In the genomic region with DNA sequence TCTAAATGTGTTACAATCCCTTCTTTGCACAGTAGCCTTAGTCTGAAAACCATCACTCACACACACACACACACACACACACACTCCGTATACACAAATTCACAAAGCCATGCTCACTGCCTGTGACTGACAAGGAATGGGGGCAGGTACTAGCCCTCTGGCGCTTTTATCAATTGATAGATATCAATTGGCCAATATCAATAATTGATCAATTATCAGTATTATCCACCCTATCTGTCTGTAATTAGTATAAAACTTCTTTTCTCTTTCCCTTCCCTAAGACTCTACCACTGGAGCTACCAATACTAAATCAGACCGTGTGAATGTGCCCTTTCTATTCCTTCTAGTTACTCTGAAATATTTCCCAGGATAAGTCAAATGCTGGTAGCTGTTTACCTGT, we compare ENCODE assay signal across 19 cellular contexts. TPM values are rescaled to one million over a fixed set of nuclear protein-coding genes. Genes with fewer than 3 reads are reported as not detected.
A peak's percentile ranks its signal among the peaks of the same experiment; 100 is the strongest.
DNase-seq lines count a peak whose midpoint lies in the region; ATAC-seq and TF ChIP-seq lines count a peak whose summit lies in the region.
"Had no signal": no experiment of that assay in that cellular context is flagged by ENCODE, and none has a peak within 500 bp of the region (broad histone marks: within the 10 kb centered on the region; RNA-seq: fewer than 3 reads in every experiment).

No MANE protein-coding gene starts in this region.

- peak overlapping the region; percentile 72 for H3K4me3 Mint-ChIP-seq in MCF 10A (ENCODE audit: unreplicated experiment)
- peak overlapping the region; percentile 82 for H3K4me3 Mint-ChIP-seq in activated T-helper 1 cell treated with anti-CD3 and anti-CD28 coated beads, Interleukin-12 subunit alpha, Interleukin-12 subunit beta, Interleukin-2, Interleukin-4 antibody, amounts not matched to agents 30 ng/mL and 10 ng/mL and 1 ng/mL, durations not matched to agents 14 hours and 24 hours and 36 hours
- H3K4me3 Mint-ChIP-seq in glutamatergic neuron (ENCODE audit: unreplicated experiment) = peak overlapping the region; percentile 83

- H3K4me1 ChIP-seq in mammary epithelial cell (ENCODE audit: insufficient read depth, low read length) = peaks cover 17% of the 10 kb centered on the region
- H3K4me1 ChIP-seq: uterus had no signal

- H3K27me3 Mint-ChIP-seq in MCF 10A (ENCODE audit: insufficient read depth, unreplicated experiment) (no peaks in the 10 kb centered on the region), glutamatergic neuron (ENCODE audit: unreplicated experiment) (no peaks in the 10 kb centered on the region)
- H3K27me3 Mint-ChIP-seq in activated T-helper 1 cell treated with anti-CD3 and anti-CD28 coated beads, Interleukin-12 subunit alpha, Interleukin-12 subunit beta, Interleukin-2, Interleukin-4 antibody, amounts not matched to agents 30 ng/mL and 10 ng/mL and 1 ng/mL, durations not matched to agents 14 hours and 24 hours and 36 hours (ENCODE audit: insufficient read depth) = peaks cover 5% of the 10 kb centered on the region

- H3K4me1 Mint-ChIP-seq in MCF 10A (ENCODE audit: insufficient read depth, unreplicated experiment) (peaks cover 35% of the 10 kb centered on the region), glutamatergic neuron (ENCODE audit: low read depth, unreplicated experiment) (peaks cover 24% of the 10 kb centered on the region)
- H3K4me1 Mint-ChIP-seq in activated T-helper 1 cell treated with anti-CD3 and anti-CD28 coated beads, Interleukin-12 subunit alpha, Interleukin-12 subunit beta, Interleukin-2, Interleukin-4 antibody, amounts not matched to agents 30 ng/mL and 10 ng/mL and 1 ng/mL, durations not matched to agents 14 hours and 24 hours and 36 hours (ENCODE audit: low read depth) = peaks cover 53% of the 10 kb centered on the region

- ATAC-seq in GM19023 (IDR thresholded peaks at IDR 0.05; ENCODE audit: unreplicated experiment) = no peak
- ATAC-seq: gastroesophageal sphincter, mucosa of descending colon had no signal

- H3K36me3 ChIP-seq in mammary epithelial cell (ENCODE audit: insufficient read depth, low read length) = no peaks in the 10 kb centered on the region
- H3K36me3 ChIP-seq: breast epithelium, gastroesophageal sphincter, uterus had no signal

- H3K36me3 Mint-ChIP-seq in MCF 10A (ENCODE audit: insufficient read depth, unreplicated experiment) (no peaks in the 10 kb centered on the region), glutamatergic neuron (ENCODE audit: unreplicated experiment) (no peaks in the 10 kb centered on the region)
- H3K36me3 Mint-ChIP-seq in activated T-helper 1 cell treated with anti-CD3 and anti-CD28 coated beads, Interleukin-12 subunit alpha, Interleukin-12 subunit beta, Interleukin-2, Interleukin-4 antibody, amounts not matched to agents 30 ng/mL and 10 ng/mL and 1 ng/mL, durations not matched to agents 14 hours and 24 hours and 36 hours (ENCODE audit: low read depth) = peaks cover 30% of the 10 kb centered on the region

- no peaks in the 10 kb centered on the region for H3K27me3 ChIP-seq in mammary epithelial cell (ENCODE audit: insufficient read depth, low read length)
- H3K27me3 ChIP-seq: breast epithelium, gastroesophageal sphincter, uterus had no signal

- H3K27ac Mint-ChIP-seq in MCF 10A (ENCODE audit: low read depth, unreplicated experiment) (no peak overlapping the region), glutamatergic neuron (ENCODE audit: unreplicated experiment) (no peak overlapping the region)
- no peak overlapping the region for H3K27ac Mint-ChIP-seq in activated T-helper 1 cell treated with anti-CD3 and anti-CD28 coated beads, Interleukin-12 subunit alpha, Interleukin-12 subunit beta, Interleukin-2, Interleukin-4 antibody, amounts not matched to agents 30 ng/mL and 10 ng/mL and 1 ng/mL, durations not matched to agents 14 hours and 24 hours and 36 hours

- H3K9me3 ChIP-seq in mammary epithelial cell (replicated peaks; ENCODE audit: insufficient read depth, low read length) = no peaks in the 10 kb centered on the region
- H3K9me3 ChIP-seq: breast epithelium, gastroesophageal sphincter, mucosa of descending colon, uterus had no signal

- in situ Hi-C loops in mammary epithelial cell (cut with MboI; ENCODE audit: low sequenced_read_pairs in 2 of 2) = no loop called here

- H2AFZ ChIP-seq in mammary epithelial cell (ENCODE audit: low read depth, low read length) = no peak overlapping the region

- H3K27ac ChIP-seq in mammary epithelial cell (ENCODE audit: insufficient read depth, low read depth, low read length) (no peak overlapping the region), temporal lobe (ENCODE audit: low read depth, low read length) (peak overlapping the region; percentile 86)

- TF ChIP-seq CTCF in MCF 10A (IDR thresholded peaks at IDR 0.05; ENCODE audit: unreplicated experiment) (no peak), mammary epithelial cell (conservative IDR thresholded peaks at IDR 0.05 in 1 of 2, IDR thresholded peaks at IDR 0.05 in 1 of 2; ENCODE audit: extremely low read depth in 1 of 2, insufficient read depth in 1 of 2, low read depth in 1 of 2, low read length in 2 of 2) (no peak), glutamatergic neuron (IDR thresholded peaks at IDR 0.05; ENCODE audit: partially characterized antibody, unreplicated experiment) (no peak)

- POLR2A ChIA-PET in MCF 10A (lab: Yijun Ruan, JAX) = no interaction called here

- H3K9me3 Mint-ChIP-seq in MCF 10A (ENCODE audit: unreplicated experiment) = no peaks in the 10 kb centered on the region
- no peaks in the 10 kb centered on the region for H3K9me3 Mint-ChIP-seq in activated T-helper 1 cell treated with anti-CD3 and anti-CD28 coated beads, Interleukin-12 subunit alpha, Interleukin-12 subunit beta, Interleukin-2, Interleukin-4 antibody, amounts not matched to agents 30 ng/mL and 10 ng/mL and 1 ng/mL, durations not matched to agents 14 hours and 24 hours and 36 hours
- peaks cover 2% of the 10 kb centered on the region for H3K9me3 Mint-ChIP-seq in glutamatergic neuron (ENCODE audit: unreplicated experiment)

- no peak for DNase-seq in MCF 10A (ENCODE audit: unreplicated experiment)
- no peak for DNase-seq in mammary epithelial cell
- DNase-seq in activated T-helper 1 cell treated with anti-CD3 and anti-CD28 coated beads, Interleukin-12 subunit alpha, Interleukin-12 subunit beta, Interleukin-2, Interleukin-4 antibody, amounts not matched to agents 30 ng/mL and 10 ng/mL and 1 ng/mL, durations not matched to agents 14 hours and 24 hours and 36 hours (ENCODE audit: low spot score) = no peak
- no peak for DNase-seq in glutamatergic neuron
- no peak for DNase-seq in DMS 273 treated with DMSO at 0.1 percent for 48 hours (lab: John Stamatoyannopoulos, UW)
- DNase-seq in activated effector memory CD4-positive, alpha-beta T cell treated with Interleukin-2 at 50 U/mL for 16 hours = no peak
- DNase-seq: activated CD8-positive, alpha-beta memory T cell treated with anti-CD3 and anti-CD28 coated beads, Interleukin-2, amount 50 U/mL, for 48 hours; EL; mucosa of descending colon; NCI-H1092 treated with DMSO at 0.1 percent for 48 hours; NCI-H2171 treated with DMSO at 0.1 percent for 48 hours; SHP77 treated with DMSO at 0.1 percent for 48 hours; stimulated activated CD4-positive, alpha-beta T cell treated with anti-CD3 and anti-CD28 coated beads, Interleukin-1b, Interleukin-23, amount 100 ng/mL, for 48 hours; stimulated activated CD8-positive, alpha-beta memory T cell treated with anti-CD3 and anti-CD28 coated beads, Interleukin-4, amount 100 ng/mL, for 48 hours; uterus had no signal

- no peak overlapping the region for H3K4me3 ChIP-seq in mammary epithelial cell (replicated peaks in 1 of 3; ENCODE audit: insufficient read depth in 1 of 3, low read depth in 2 of 3, low read length in 3 of 3)
- H3K4me3 ChIP-seq: mucosa of descending colon had no signal

- WGBS in mammary epithelial cell (ENCODE audit: low coverage, missing lambda C conversion rate) = 74% methylated on average over 3 of the region's 3 CpGs

- BruUV-seq in MCF 10A (replicated peaks; lab: Mats Ljungman, UMichigan) (no TSS peak), mammary epithelial cell (replicated peaks; lab: Mats Ljungman, UMichigan) (no TSS peak)

- peaks cover 11% of the 10 kb centered on the region for H3K79me2 ChIP-seq in mammary epithelial cell (ENCODE audit: insufficient read depth, low read length)

- no peaks in the 10 kb centered on the region for H4K20me1 ChIP-seq in mammary epithelial cell (ENCODE audit: insufficient read depth, low read length)

- intact Hi-C loops in MCF 10A (cut with micrococcal nuclease) (loop anchor here (5.0 kb wide), 1 partner anchor 37 kb away; the partner anchor contains the start of gene SSBP1), mammary epithelial cell (cut with micrococcal nuclease) (loop anchor here (2.0 kb wide), 1 partner anchor 23 kb away; no protein-coding TSS in a partner anchor)
- intact Hi-C loops in activated T-helper 1 cell treated with anti-CD3 and anti-CD28 coated beads, Interleukin-12 subunit alpha, Interleukin-12 subunit beta, Interleukin-2, Interleukin-4 antibody, amounts not matched to agents 30 ng/mL and 10 ng/mL and 1 ng/mL, durations not matched to agents 14 hours and 24 hours and 36 hours (cut with micrococcal nuclease) = loop anchor here (2.0 kb wide), 1 partner anchor 45 kb away; no protein-coding TSS in a partner anchor

- dilution Hi-C loops in mammary epithelial cell (cut with HindIII; ENCODE audit: low sequenced_read_pairs) = loop anchor here (5.0 kb wide), 1 partner anchor 47 kb away; no protein-coding TSS in a partner anchor

- H3K9ac ChIP-seq in mammary epithelial cell (ENCODE audit: insufficient read depth, low read length) = no peak overlapping the region

- H3K4me2 ChIP-seq in mammary epithelial cell (ENCODE audit: insufficient read depth, low read depth, low read length) = no peak overlapping the region

- CTCF ChIA-PET in MCF 10A (lab: Yijun Ruan, JAX) = interaction anchor here (6.0 kb wide), 1 partner anchor 38 kb away, joined by 37 read pairs; the partner anchor contains the start of gene SSBP1
- CTCF ChIA-PET in mammary epithelial cell (lab: Charles Lee; ENCODE audit: low non-redundant PET) = no interaction called here

RNA-seq across cellular contexts. Expression of gene DENND11, which starts 2.1 kb away (rescaled TPM):
- total RNA-seq in MCF 10A (2022) (8.4 and 9.3 TPM in 2 replicates), mammary epithelial cell (10 to 100 TPM in 1 of 2 donors, 1 to 10 TPM in 1; 8.0 to 15.8 TPM), glutamatergic neuron (ENCODE audit: unreplicated experiment) (9.5 TPM), temporal lobe (30.0 TPM)
- polyA plus RNA-seq in mammary epithelial cell = 2.8 TPM
- 6.9 TPM for polyA minus RNA-seq in mammary epithelial cell
- total RNA-seq in activated T-helper 1 cell treated with anti-CD3 and anti-CD28 coated beads, Interleukin-12 subunit alpha, Interleukin-12 subunit beta, Interleukin-2, Interleukin-4 antibody, amounts not matched to agents 30 ng/mL and 10 ng/mL and 1 ng/mL, durations not matched to agents 14 hours and 24 hours and 36 hours = 31.3 and 33.5 TPM in 2 replicates

RNA-seq across cellular contexts. Expression of gene WEE2, which starts 8.3 kb away (rescaled TPM):
- total RNA-seq in MCF 10A (2022) (not detected in 2 replicates), mammary epithelial cell (not detected), glutamatergic neuron (ENCODE audit: unreplicated experiment) (not detected), temporal lobe (0.49 TPM)
- polyA plus RNA-seq in mammary epithelial cell = not detected
- not detected for polyA minus RNA-seq in mammary epithelial cell
- total RNA-seq in activated T-helper 1 cell treated with anti-CD3 and anti-CD28 coated beads, Interleukin-12 subunit alpha, Interleukin-12 subunit beta, Interleukin-2, Interleukin-4 antibody, amounts not matched to agents 30 ng/mL and 10 ng/mL and 1 ng/mL, durations not matched to agents 14 hours and 24 hours and 36 hours = 0.10 and 0.12 TPM in 2 replicates
- total RNA-seq: breast epithelium, gastroesophageal sphincter, mucosa of descending colon had no signal

RNA-seq across cellular contexts. Expression of gene SSBP1, which starts 38.3 kb away (rescaled TPM):
- total RNA-seq in MCF 10A (2022) (269 and 340 TPM in 2 replicates), mammary epithelial cell (100 to 1,000 TPM in 1 of 2 donors, 10 to 100 TPM in 1; 81.0 to 163 TPM), glutamatergic neuron (ENCODE audit: unreplicated experiment) (123 TPM), temporal lobe (65.2 TPM)
- 149 TPM for polyA plus RNA-seq in mammary epithelial cell
- polyA minus RNA-seq in mammary epithelial cell = 145 TPM
- total RNA-seq in activated T-helper 1 cell treated with anti-CD3 and anti-CD28 coated beads, Interleukin-12 subunit alpha, Interleukin-12 subunit beta, Interleukin-2, Interleukin-4 antibody, amounts not matched to agents 30 ng/mL and 10 ng/mL and 1 ng/mL, durations not matched to agents 14 hours and 24 hours and 36 hours = 240 and 245 TPM in 2 replicates
